In the genomic region with DNA sequence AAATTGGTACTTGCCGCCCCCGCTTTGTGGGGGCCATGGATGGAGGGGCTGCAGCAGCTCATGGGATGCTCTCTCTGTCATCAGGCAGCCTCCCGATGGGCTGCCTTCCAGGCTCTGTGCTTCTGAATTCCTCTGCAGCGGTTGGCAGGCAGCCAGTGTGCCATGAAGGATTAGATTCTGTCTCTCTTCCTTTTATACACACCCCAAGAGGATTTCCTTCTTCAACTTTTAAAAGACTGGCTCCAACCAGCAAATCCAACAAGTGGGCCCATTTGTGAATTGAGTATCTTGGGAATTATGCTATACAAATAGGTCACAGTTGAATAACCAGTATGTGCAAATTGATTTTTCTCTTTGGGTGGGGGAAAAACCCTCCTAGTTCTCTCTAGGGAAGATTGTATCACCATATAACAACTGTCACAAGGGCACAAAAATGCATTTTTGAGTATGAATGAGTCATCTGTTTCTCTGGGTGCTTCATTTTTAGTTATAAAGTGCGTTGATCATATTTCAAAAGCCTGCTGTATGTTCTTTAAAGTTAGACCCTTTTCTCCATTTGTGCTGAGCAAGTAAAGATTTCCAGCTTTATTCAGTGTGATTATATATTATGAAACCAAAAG, we compare ENCODE assay signal across 11 cellular contexts.
DNase-seq lines count a peak whose midpoint lies in the region; ATAC-seq, FAIRE-seq and TF ChIP-seq lines count a peak whose summit lies in the region.
"Had no signal": no experiment of that assay in that cellular context is flagged by ENCODE, and none has a peak within 500 bp of the region (broad histone marks: within the 10 kb centered on the region; RNA-seq: fewer than 3 reads in every experiment).

No MANE protein-coding gene starts in this region.

- H3K79me2 ChIP-seq in HCT116 (ENCODE audit: insufficient read depth, low read length) (peaks cover 8% of the 10 kb centered on the region), hepatocyte (no peaks in the 10 kb centered on the region)

- peaks cover 27% of the 10 kb centered on the region for H3K4me1 ChIP-seq in A549
- peaks cover 66 to 86% of the 10 kb centered on the region in 2 experiments for H3K4me1 ChIP-seq in HCT116 (ENCODE audit: control insufficient read depth in 1 of 2, insufficient read depth in 2 of 2, low read length in 2 of 2)
- peaks cover 9% of the 10 kb centered on the region for H3K4me1 ChIP-seq in adipocyte (ENCODE audit: control insufficient read depth, insufficient read depth, low read length)
- H3K4me1 ChIP-seq in hepatocyte (ENCODE audit: insufficient read depth), result peaks cover 3% of the 10 kb centered on the region

- H2AFZ ChIP-seq in HCT116 (ENCODE audit: low read depth, low read length, poor library complexity, severe bottlenecking) (peak overlapping the region; percentile 34), hepatocyte (no peak overlapping the region)

- peak overlapping the region; percentile 46 for H3K9ac ChIP-seq in HCT116 (ENCODE audit: low read length)
- H3K9ac ChIP-seq in adipocyte (ENCODE audit: low read length), result no peak overlapping the region

- no peaks in the 10 kb centered on the region for H3K36me3 ChIP-seq in HCT116 (ENCODE audit: control insufficient read depth in 1 of 2, insufficient read depth in 2 of 2, low read length in 2 of 2)
- no peaks in the 10 kb centered on the region for H3K36me3 ChIP-seq in adipocyte (ENCODE audit: control insufficient read depth, insufficient read depth, low read length, severe bottlenecking)
- no peaks in the 10 kb centered on the region for H3K36me3 ChIP-seq in hepatocyte (replicated peaks; ENCODE audit: insufficient read depth, low read depth)

- POLR2A ChIA-PET in A549 (lab: Yijun Ruan, JAX), result no interaction called here
- POLR2A ChIA-PET in HCT116 (lab: Charles Lee), result no interaction called here

- TF ChIP-seq POLR2A in A549 (IDR thresholded peaks at IDR 0.05; ENCODE audit: low read length), result no peak
- no peak for TF ChIP-seq POLR2A in HCT116 (IDR thresholded peaks at IDR 0.05; ENCODE audit: borderline replicate concordance, extremely low read depth, insufficient read depth, insufficient read length)

- DNase-seq in A549 (ENCODE audit: low read depth in 1 of 2, low spot score in 1 of 2), result no peak
- DNase-seq in HCT116 (ENCODE audit: low read depth, low spot score), result peak; percentile 71
- peak; percentile 7 for DNase-seq in adipocyte (ENCODE audit: low read depth)
- DNase-seq in hepatocyte (ENCODE audit: low spot score), result peak; percentile 24
- no peak for DNase-seq in NCI-H146 treated with DMSO at 0.1 percent for 48 hours (lab: John Stamatoyannopoulos, UW; ENCODE audit: unreplicated experiment)
- DNase-seq in activated T-cell treated with anti-CD3 and anti-CD28 coated beads, Interleukin-2, amount 50 U/mL, for 1 hour, result no peak
- DNase-seq in stimulated activated CD4-positive, alpha-beta T cell treated with anti-CD3 and anti-CD28 coated beads, Interleukin-1b, Interleukin-23, amount 100 ng/mL, for 48 hours, result no peak

- no peak for TF ChIP-seq CTCF in A549 (IDR thresholded peaks at IDR 0.05)
- TF ChIP-seq CTCF in HCT116 (IDR thresholded peaks at IDR 0.05 in 2 of 3, conservative IDR thresholded peaks at IDR 0.05 in 1 of 3; ENCODE audit: borderline replicate concordance in 1 of 3, insufficient read depth in 1 of 3, low read depth in 2 of 3, low read length in 2 of 3), result no peak
- no peak for TF ChIP-seq CTCF in hepatocyte (IDR thresholded peaks at IDR 0.05; ENCODE audit: poor library complexity)

- CTCF ChIA-PET in A549 (lab: Yijun Ruan, JAX) (no interaction called here), HCT116 (lab: Charles Lee) (no interaction called here)

- H3K4me2 ChIP-seq in A549, result peak overlapping the region; percentile 47
- peak overlapping the region; percentile 76 for H3K4me2 ChIP-seq in HCT116 (ENCODE audit: low read length)
- no peak overlapping the region for H3K4me2 ChIP-seq in hepatocyte

- H4K20me1 ChIP-seq in HCT116 (ENCODE audit: insufficient read depth) (no peaks in the 10 kb centered on the region), hepatocyte (ENCODE audit: insufficient read depth, poor library complexity, severe bottlenecking) (no peaks in the 10 kb centered on the region)

- H3K27ac ChIP-seq in A549 (peak overlapping the region; percentile 13 to 30; a peak in 1 of 6 replicates), HCT116 (ENCODE audit: low read depth, low read length) (peak overlapping the region; percentile 81), hepatocyte (no peak overlapping the region)
- H3K27ac ChIP-seq: coronary artery had no signal

- TF ChIP-seq EP300 in A549 (IDR thresholded peaks at IDR 0.05), result no peak

- no peak for TF ChIP-seq RAD21 in A549 (conservative IDR thresholded peaks at IDR 0.05 in 1 of 2, IDR thresholded peaks at IDR 0.05 in 1 of 2)
- no peak for TF ChIP-seq RAD21 in HCT116 (IDR thresholded peaks at IDR 0.05; ENCODE audit: low read depth)

- H3K27me3 ChIP-seq in HCT116 (ENCODE audit: insufficient read depth, low read length) (no peaks in the 10 kb centered on the region), adipocyte (replicated peaks; ENCODE audit: control insufficient read depth, insufficient read depth, low read length) (no peaks in the 10 kb centered on the region), hepatocyte (no peaks in the 10 kb centered on the region)

- intact Hi-C loops in HCT116 (cut with micrococcal nuclease), result loop anchor here (5.0 kb wide), 1 partner anchor 112 kb away; no protein-coding TSS in a partner anchor

- H3K9me2 ChIP-seq in HCT116 (ENCODE audit: insufficient read depth), result no peaks in the 10 kb centered on the region
- H3K9me2 ChIP-seq in hepatocyte (replicated peaks; ENCODE audit: insufficient read depth), result no peaks in the 10 kb centered on the region

- no peak for FAIRE-seq in A549 (lab: Jason Lieb, UNC)
- FAIRE-seq: islet of Langerhans had no signal

- BruUV-seq in HCT116 (replicated peaks; lab: Mats Ljungman, UMichigan), result no TSS peak

- H3K9me3 ChIP-seq in A549, result no peaks in the 10 kb centered on the region
- H3K9me3 ChIP-seq in HCT116 (ENCODE audit: control insufficient read depth in 1 of 2, insufficient read depth in 1 of 2, low read depth in 1 of 2, low read length in 2 of 2), result no peaks in the 10 kb centered on the region
- H3K9me3 ChIP-seq in adipocyte (ENCODE audit: control insufficient read depth, low read length), result no peaks in the 10 kb centered on the region
- no peaks in the 10 kb centered on the region for H3K9me3 ChIP-seq in hepatocyte (ENCODE audit: low read depth)

- H3K4me3 ChIP-seq in A549, result no peak overlapping the region
- peak overlapping the region in 1 of 2 experiments; percentile 31; a peak in 2 of 4 replicates for H3K4me3 ChIP-seq in HCT116 (replicated peaks in 1 of 2; ENCODE audit: low read depth in 1 of 2, low read length in 2 of 2)
- H3K4me3 ChIP-seq in adipocyte (ENCODE audit: low read length), result no peak overlapping the region
- H3K4me3 ChIP-seq in hepatocyte, result no peak overlapping the region
- H3K4me3 ChIP-seq: coronary artery had no signal

- RAD21 ChIA-PET in HCT116 (lab: Charles Lee; ENCODE audit: low non-redundant PET in 1 of 2, low total read pairs in 2 of 2, uncharacterized antibody in 2 of 2, unreplicated experiment in 2 of 2), result no interaction called here

- WGBS in A549 (ENCODE audit: missing lambda C conversion rate), result 66% methylated on average over 5 of the region's 5 CpGs
- WGBS in hepatocyte (ENCODE audit: low lambda C conversion rate, missing lambda C conversion rate), result 71% methylated on average over 5 of the region's 5 CpGs

- ATAC-seq in A549 (no peak), HCT116 (peak; percentile 53), GM21576 (IDR thresholded peaks at IDR 0.05; ENCODE audit: unreplicated experiment) (no peak)
- ATAC-seq: stimulated activated memory B cell treated with anti-CD40 and anti-IgM and Interleukin-4, amounts not matched to agents 10 μg/mL and 1 μg/mL and 100 μg/mL, for 72 hours had no signal

TF ChIP-seq in A549, 52 proteins besides CTCF, POLR2A, EP300 and RAD21:
- TF ChIP-seq FOSL2 (IDR thresholded peaks at IDR 0.05) (no peak), FOSL2 (CRISPR knock-in tag; IDR thresholded peaks at IDR 0.05) (0 out of 2 replicates have a peak, but pooled peaks have one; percentile 8)
- TF ChIP-seq, protein P1, sequence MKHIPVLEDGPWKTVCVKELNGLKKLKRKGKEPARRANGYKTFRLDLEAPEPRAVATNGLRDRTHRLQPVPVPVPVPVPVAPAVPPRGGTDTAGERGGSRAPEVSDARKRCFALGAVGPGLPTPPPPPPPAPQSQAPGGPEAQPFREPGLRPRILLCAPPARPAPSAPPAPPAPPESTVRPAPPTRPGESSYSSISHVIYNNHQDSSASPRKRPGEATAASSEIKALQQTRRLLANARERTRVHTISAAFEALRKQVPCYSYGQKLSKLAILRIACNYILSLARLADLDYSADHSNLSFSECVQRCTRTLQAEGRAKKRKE (CRISPR knock-in tag; IDR thresholded peaks at IDR 0.05; ENCODE audit: low read depth), result no peak

TF ChIP-seq in HCT116, 20 proteins besides CTCF, POLR2A, EP300 and RAD21:
- peak; percentile 16; the same call in 1 of the 2 replicates for TF ChIP-seq POLR2AphosphoS5 (IDR thresholded peaks at IDR 0.05; ENCODE audit: low read depth, low read length)
- no peak for TF ChIP-seq YY1 (IDR thresholded peaks at IDR 0.05; ENCODE audit: extremely low read depth, insufficient replicate concordance, low read depth, low read length)
- TF ChIP-seq TCF7L2 (IDR thresholded peaks at IDR 0.05; ENCODE audit: borderline replicate concordance, extremely low read depth, insufficient read depth, insufficient read length), result no peak

Comparison
In these comparisons a context has a peak if more than half of its experiments do, and no peak if none do; other contexts are left out.
1. DNase-seq: peak in HCT116 (single experiment), adipocyte (single experiment) and hepatocyte (single experiment); none in A549 (0 of 2), NCI-H146 treated with DMSO at 0.1 percent for 48 hours (single experiment), activated T-cell treated with anti-CD3 and anti-CD28 coated beads, Interleukin-2, amount 50 U/mL, for 1 hour (single experiment) and stimulated activated CD4-positive, alpha-beta T cell treated with anti-CD3 and anti-CD28 coated beads, Interleukin-1b, Interleukin-23, amount 100 ng/mL, for 48 hours (single experiment).